8 cellular contexts compared by ENCODE assay signal in genomic region chr12:52022841-52023181, GRCh38. TPM values are rescaled to one million over a fixed set of nuclear protein-coding genes. Genes with fewer than 3 reads are reported as not detected.
DNase-seq lines count a peak whose midpoint lies in the region; ATAC-seq, FAIRE-seq and TF ChIP-seq lines count a peak whose summit lies in the region.

No MANE protein-coding gene starts in this region.

- peak overlapping the region; percentile 59 for H3K4me3 ChIP-seq in HUES64 (ENCODE audit: low read length)
- H3K4me3 ChIP-seq in lower leg skin (ENCODE audit: low read depth, poor library complexity, severe bottlenecking), result peak overlapping the region; percentile 22
- H3K4me3 ChIP-seq in upper lobe of right lung, result peak overlapping the region; percentile 48

- 9% methylated on average over 14 of the region's 14 CpGs for WGBS in HUES64
- 21 to 32% methylated on average over 14 of the region's 14 CpGs for WGBS in lower leg skin, 2 donors

- intact Hi-C loops in lower leg skin (cut with DNase I; ENCODE audit: low total_unique reads), result no loop called here
- intact Hi-C loops in upper lobe of right lung (cut with DNase I), result no loop called here

- ATAC-seq in upper lobe of right lung, result peak; percentile 1

- H3K27me3 ChIP-seq in HUES64 (ENCODE audit: insufficient read depth, low read length), result peaks cover 41% of the 10 kb centered on the region
- H3K27me3 ChIP-seq in upper lobe of right lung, result no peaks in the 10 kb centered on the region

- no peak overlapping the region for H3K9ac ChIP-seq in HUES64 (ENCODE audit: low read depth, low read length)

- H3K9me3 ChIP-seq in HUES64 (ENCODE audit: insufficient read depth, low read depth, low read length), result no peaks in the 10 kb centered on the region
- H3K9me3 ChIP-seq in upper lobe of right lung, result no peaks in the 10 kb centered on the region

- FAIRE-seq in GM12891 (lab: Jason Lieb, UNC), result no peak

- H3K36me3 ChIP-seq in HUES64 (ENCODE audit: insufficient read depth, low read length), result no peaks in the 10 kb centered on the region
- H3K36me3 ChIP-seq in upper lobe of right lung, result no peaks in the 10 kb centered on the region

- TF ChIP-seq POLR2A in lower leg skin (IDR thresholded peaks at IDR 0.05), result no peak
- TF ChIP-seq POLR2A in GM12891 (IDR thresholded peaks at IDR 0.05; ENCODE audit: low read depth, low read length), result no peak

- TF ChIP-seq CTCF in lower leg skin (IDR thresholded peaks at IDR 0.05) (no peak), upper lobe of right lung (IDR thresholded peaks at IDR 0.05) (no peak), GM13976 (IDR thresholded peaks at IDR 0.05; ENCODE audit: borderline replicate concordance, control extremely low read depth, extremely low read depth, insufficient read depth, missing control alignments) (no peak)

- no peak overlapping the region for H3K27ac ChIP-seq in HUES64 (ENCODE audit: low read depth, low read length)
- peak overlapping the region; percentile 38 for H3K27ac ChIP-seq in angular gyrus (ENCODE audit: low read depth, low read length)
- H3K27ac ChIP-seq in upper lobe of right lung, result peak overlapping the region; percentile 42

- in situ Hi-C loops in KBM-7 (cut with MboI; ENCODE audit: low pct_unique_long_range_greater_than_20kb, low sequenced_read_pairs) (no loop called here), GM13976 (cut with MboI; ENCODE audit: low sequenced_read_pairs, unreplicated experiment) (no loop called here)

- H3K4me1 ChIP-seq in HUES64 (ENCODE audit: insufficient read depth, low read length) (peaks cover 4% of the 10 kb centered on the region; the same call in 1 of the 2 replicates), upper lobe of right lung (peaks cover 33% of the 10 kb centered on the region)

- DNase-seq in DMS53 treated with DMSO at 0.1 percent for 48 hours (lab: John Stamatoyannopoulos, UW; ENCODE audit: unreplicated experiment), result peak; percentile 58
- DNase-seq in lower leg skin (ENCODE audit: low spot score in 2 of 2), result peak in 1 of 2 donors; percentile 86
- DNase-seq in upper lobe of right lung, result no peak
- no peak for DNase-seq in KBM-7
- DNase-seq in GM12891 (ENCODE audit: insufficient read length, low spot score), result no peak
- DNase-seq in GM13976 (ENCODE audit: low spot score), result no peak

TF ChIP-seq in GM12891, 5 proteins besides CTCF, POLR2A, EP300 and RAD21:
- no peak for TF ChIP-seq POLR2AphosphoS5 (IDR thresholded peaks at IDR 0.05; ENCODE audit: low read depth, low read length)
- no peak for TF ChIP-seq PAX5 (IDR thresholded peaks at IDR 0.05; ENCODE audit: insufficient read depth, low read length, severe bottlenecking)
- no peak for TF ChIP-seq POU2F2 (IDR thresholded peaks at IDR 0.05; ENCODE audit: low read depth, low read length)
- TF ChIP-seq SPI1 (IDR thresholded peaks at IDR 0.05; ENCODE audit: low read depth, low read length), result no peak
- TF ChIP-seq TAF1 (IDR thresholded peaks at IDR 0.05; ENCODE audit: low read depth, low read length), result no peak

RNA-seq across cellular contexts. Expression of gene TAMALIN, which starts 16.1 kb away (rescaled TPM):
- 3.0 TPM for polyA plus RNA-seq in HUES64 (2013, experiment 1 of 2)
- 3.4 TPM for polyA plus RNA-seq in HUES64 (2013, experiment 2 of 2)
- 10 to 100 TPM; 14.6 to 34.2 (median 25.9) TPM for total RNA-seq in lower leg skin
- total RNA-seq in upper lobe of right lung, result 199 TPM
- polyA plus RNA-seq in GM12891 (2012; ENCODE audit: low read depth, missing spikeins), result 1.3 TPM

RNA-seq across cellular contexts. Expression of gene NR4A1, which starts 28.4 kb away (rescaled TPM):
- 10.8 TPM for polyA plus RNA-seq in HUES64 (2013, experiment 1 of 2)
- polyA plus RNA-seq in HUES64 (2013, experiment 2 of 2), result 15.4 TPM
- total RNA-seq in lower leg skin (100 to 1,000 TPM in 2 of 4 donors, 10 to 100 TPM in 2; 28.7 to 121 (median 105) TPM), upper lobe of right lung (67.0 TPM)
- 22.3 TPM for polyA plus RNA-seq in GM12891 (2012; ENCODE audit: low read depth, missing spikeins)

RNA-seq across cellular contexts. Expression of gene ATG101, which starts 47.0 kb away (rescaled TPM):
- polyA plus RNA-seq in HUES64 (2013, experiment 1 of 2), result 25.8 TPM
- 27.5 TPM for polyA plus RNA-seq in HUES64 (2013, experiment 2 of 2)
- total RNA-seq in lower leg skin, result 10 to 100 TPM; 42.6 to 71.6 (median 55.2) TPM
- total RNA-seq in upper lobe of right lung, result 37.3 TPM
- 34.1 TPM for polyA plus RNA-seq in GM12891 (2012; ENCODE audit: low read depth, missing spikeins)

RNA-seq across cellular contexts. Expression of gene SMIM41, which starts 56.7 kb away (rescaled TPM):
- polyA plus RNA-seq in HUES64 (2013, experiment 1 of 2), result not detected
- polyA plus RNA-seq in HUES64 (2013, experiment 2 of 2), result not detected
- total RNA-seq in lower leg skin (under 1 TPM in 1 of 4 donors, not detected in 3; 0.71 TPM), upper lobe of right lung (6.1 TPM)
- polyA plus RNA-seq in GM12891 (2012; ENCODE audit: low read depth, missing spikeins), result not detected
